In genomic region chr2:218018842-218019125, GRCh38 we compare ENCODE assay signal across 12 cellular contexts. TPM values are rescaled to one million over a fixed set of nuclear protein-coding genes. Genes with fewer than 3 reads are reported as not detected.
DNase-seq lines count a peak whose midpoint lies in the region; ATAC-seq and TF ChIP-seq lines count a peak whose summit lies in the region.
"Not testable (repeated sequence)": the region's sequence is repeated elsewhere in the genome, so short reads cannot be mapped to it uniquely, and the experiment has no call there.
"Had no signal": no experiment of that assay in that cellular context is flagged by ENCODE, and none has a peak within 500 bp of the region (broad histone marks: within the 10 kb centered on the region; RNA-seq: fewer than 3 reads in every experiment).

No MANE protein-coding gene starts in this region.

- peak overlapping the region; percentile 93 for H3K27ac ChIP-seq in BLaER1
- H3K27ac ChIP-seq in ascending aorta = peak overlapping the region; percentile 77 to 91
- H3K27ac ChIP-seq in heart left ventricle = peak overlapping the region in 8 of 12 donors; percentile 5 to 73 (median 54)
- H3K27ac ChIP-seq in right atrium auricular region = peak overlapping the region; percentile 63 to 67
- peak overlapping the region; percentile 95 to 99 (median 98) for H3K27ac ChIP-seq in gastrocnemius medialis
- peak overlapping the region; percentile 79 for H3K27ac ChIP-seq in tibial artery

- in situ Hi-C loops in gastrocnemius medialis (cut with MboI; ENCODE audit: low sequenced_read_pairs in 4 of 4) = not testable (repeated sequence)

- not testable (repeated sequence) for DNase-seq in ascending aorta (ENCODE audit: low spot score in 2 of 2); right atrium auricular region (ENCODE audit: low spot score); tibial artery
- DNase-seq in heart left ventricle (peak in 1 of 5 donors; percentile 9), gastrocnemius medialis (peak; percentile 65 to 73)

- H3K4me3 ChIP-seq in BLaER1; Loucy (ENCODE audit: low read length, poor library complexity, severe bottlenecking); ascending aorta; heart left ventricle; right atrium auricular region; gastrocnemius medialis; tibial artery: not testable (repeated sequence)

- H3K27me3 ChIP-seq in BLaER1; Loucy (ENCODE audit: insufficient read depth, low read length, poor library complexity, severe bottlenecking); ascending aorta; heart left ventricle; right atrium auricular region; gastrocnemius medialis; tibial artery: not testable (repeated sequence)

- peak overlapping the region; percentile 11; the same call in 1 of the 2 replicates for H2AFZ ChIP-seq in Loucy (ENCODE audit: low read length)

- WGBS in heart left ventricle, 4 donors = 85 to 94% (median 91%) methylated on average over 4 of the region's 4 CpGs

- ATAC-seq in heart left ventricle = not testable (repeated sequence)
- ATAC-seq in gastrocnemius medialis = peak; percentile 11

- intact Hi-C loops in ascending aorta (cut with DNase I); heart left ventricle (cut with DNase I); gastrocnemius medialis (cut with DNase I; ENCODE audit: low total_unique reads); tibial artery (cut with DNase I; ENCODE audit: low total_unique reads): not testable (repeated sequence)

- H3K9me3 Mint-ChIP-seq in nephron = not testable (repeated sequence)

- not testable (repeated sequence) for TF ChIP-seq CTCF in Loucy (conservative IDR thresholded peaks at IDR 0.05; ENCODE audit: low read length); ascending aorta (IDR thresholded peaks at IDR 0.05); heart left ventricle (IDR thresholded peaks at IDR 0.05); right atrium auricular region (IDR thresholded peaks at IDR 0.05); nephron (IDR thresholded peaks at IDR 0.05; ENCODE audit: unreplicated experiment in 3 of 3); gastrocnemius medialis (IDR thresholded peaks at IDR 0.05 in 4 of 5, conservative IDR thresholded peaks at IDR 0.05 in 1 of 5); tibial artery (IDR thresholded peaks at IDR 0.05)

- peaks cover 100% of the 10 kb centered on the region for H3K4me1 ChIP-seq in BLaER1
- H3K4me1 ChIP-seq in Loucy (ENCODE audit: insufficient read depth, low read length, poor library complexity, severe bottlenecking) = peaks cover 43% of the 10 kb centered on the region
- peaks cover 30 to 60% of the 10 kb centered on the region in 2 donors for H3K4me1 ChIP-seq in ascending aorta
- peaks cover 0 to 76% (median 38%) of the 10 kb centered on the region in 12 donors for H3K4me1 ChIP-seq in heart left ventricle
- H3K4me1 ChIP-seq in right atrium auricular region = peaks cover 0 to 80% of the 10 kb centered on the region in 2 donors
- H3K4me1 ChIP-seq in gastrocnemius medialis = peaks cover 79 to 89% of the 10 kb centered on the region in 2 donors
- peaks cover 6 to 83% (median 62%) of the 10 kb centered on the region in 4 donors for H3K4me1 ChIP-seq in tibial artery

- H3K36me3 ChIP-seq in BLaER1; Loucy (ENCODE audit: insufficient read depth, low read length); ascending aorta; heart left ventricle; right atrium auricular region; gastrocnemius medialis; tibial artery: not testable (repeated sequence)

- H4K20me1 ChIP-seq in BLaER1; Loucy (ENCODE audit: insufficient read depth, low read length, poor library complexity, severe bottlenecking): not testable (repeated sequence)

- not testable (repeated sequence) for H3K9me2 ChIP-seq in Loucy (replicated peaks; ENCODE audit: low read depth, low read length)

- H3F3A ChIP-seq in Loucy (ENCODE audit: low read depth) = not testable (repeated sequence)

- H3K4me2 ChIP-seq in BLaER1 (peak overlapping the region; percentile 98), Loucy (ENCODE audit: low read depth, low read length, poor library complexity, severe bottlenecking) (peak overlapping the region; percentile 17)

- peaks cover 63% of the 10 kb centered on the region for H3K4me1 Mint-ChIP-seq in nephron

- H3K27ac Mint-ChIP-seq in nephron = peak overlapping the region in 2 of 3 experiments; percentile 54 to 55

- not testable (repeated sequence) for H3K79me2 ChIP-seq in Loucy (ENCODE audit: insufficient read depth, low read length)

- H3K27me3 Mint-ChIP-seq in nephron (ENCODE audit: low read depth) = not testable (repeated sequence)

- not testable (repeated sequence) for H3K4me3 Mint-ChIP-seq in nephron

- not testable (repeated sequence) for TF ChIP-seq POLR2A in heart left ventricle (IDR thresholded peaks at IDR 0.05)
- TF ChIP-seq POLR2A in gastrocnemius medialis (IDR thresholded peaks at IDR 0.05) = peak in 1 of 2 donors; percentile 57

- H3K9ac ChIP-seq in BLaER1 (peak overlapping the region; percentile 82), Loucy (ENCODE audit: low read depth, low read length, poor library complexity, severe bottlenecking) (peak overlapping the region; percentile 25)

- not testable (repeated sequence) for H3K36me3 Mint-ChIP-seq in nephron (ENCODE audit: low read depth)

- H3K9me3 ChIP-seq in BLaER1; Loucy (ENCODE audit: insufficient read depth, low read depth, low read length); ascending aorta; heart left ventricle; right atrium auricular region; gastrocnemius medialis; tibial artery: not testable (repeated sequence)

RNA-seq across cellular contexts. Expression of gene TNS1, which starts 16.0 kb away (rescaled TPM):
- total RNA-seq in ascending aorta (1,334 TPM), heart left ventricle (100 to 1,000 TPM; 513 to 899 (median 742) TPM), right atrium auricular region (100 to 1,000 TPM; 393 to 720 TPM), gastrocnemius medialis (100 to 1,000 TPM; 407 to 670 (median 484) TPM)
- polyA plus RNA-seq in heart left ventricle = 100 to 1,000 TPM; 243 to 339 TPM
- polyA plus RNA-seq: CD8-positive, alpha-beta memory T cell had no signal

RNA-seq across cellular contexts. Expression of gene RUFY4, which starts 50.3 kb away (rescaled TPM):
- total RNA-seq in ascending aorta = not detected
- 1 to 10 TPM in 1 of 9 donors, under 1 TPM in 2, not detected in 6; 0.11 to 1.0 (median 0.14) TPM for total RNA-seq in heart left ventricle
- polyA plus RNA-seq in heart left ventricle = not detected
- total RNA-seq in right atrium auricular region = under 1 TPM in 1 of 2 donors, not detected in 1; 0.12 TPM
- total RNA-seq in gastrocnemius medialis = under 1 TPM in 1 of 4 donors, not detected in 3; 0.25 TPM
- total RNA-seq: CD8-positive, alpha-beta memory T cell; GM23248; H7 had no signal
- polyA plus RNA-seq: BJ; CD8-positive, alpha-beta memory T cell; GM23248 had no signal
